12 cellular contexts compared by ENCODE assay signal in the genomic region with DNA sequence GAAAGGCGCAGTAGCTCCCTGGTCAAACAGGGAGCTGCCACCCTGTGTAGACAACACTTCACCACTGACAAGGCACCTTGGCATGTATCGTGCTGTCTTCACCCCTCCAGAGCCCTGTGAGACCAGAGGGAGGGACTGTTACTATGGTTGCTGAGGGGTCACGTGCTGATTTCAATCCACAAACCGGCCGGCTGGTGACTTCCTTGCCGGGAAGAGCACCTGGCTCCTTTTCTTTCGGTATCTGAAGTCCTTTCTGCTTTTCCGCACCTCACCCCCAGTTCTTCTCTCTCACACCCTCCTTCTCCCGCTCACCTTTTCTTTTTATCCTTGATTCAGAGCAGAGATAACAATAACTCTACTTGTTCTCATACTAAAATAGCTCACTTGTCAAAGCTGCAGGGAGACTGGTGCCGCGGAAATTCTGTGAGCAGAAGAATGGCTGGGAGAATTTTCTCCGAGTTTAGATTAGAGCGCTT.
DNase-seq lines count a peak whose midpoint lies in the region; ATAC-seq, FAIRE-seq and TF ChIP-seq lines count a peak whose summit lies in the region.
"Had no signal": no experiment of that assay in that cellular context is flagged by ENCODE, and none has a peak within 500 bp of the region (broad histone marks: within the 10 kb centered on the region; RNA-seq: fewer than 3 reads in every experiment).

No MANE protein-coding gene starts in this region.

- peak overlapping the region; percentile 27 for H3K4me3 Mint-ChIP-seq in astrocyte (ENCODE audit: unreplicated experiment)
- no peak overlapping the region for H3K4me3 Mint-ChIP-seq in activated T-cell treated with anti-CD3 and anti-CD28 coated beads, Interleukin-2, amount 50 U/mL, for 24 hours
- H3K4me3 Mint-ChIP-seq: activated naive CD8-positive, alpha-beta T cell had no signal

- H4K20me1 ChIP-seq in astrocyte (ENCODE audit: insufficient read depth, low read length) = no peaks in the 10 kb centered on the region

- 63% methylated on average over 13 of the region's 13 CpGs for WGBS in right cardiac atrium

- no peak for FAIRE-seq in astrocyte (lab: Jason Lieb, UNC)
- FAIRE-seq: TTC549 had no signal

- H3K9me3 ChIP-seq in astrocyte (ENCODE audit: insufficient read depth, low read depth, low read length) = no peaks in the 10 kb centered on the region
- no peaks in the 10 kb centered on the region for H3K9me3 ChIP-seq in right cardiac atrium (ENCODE audit: control insufficient read depth, low read length)
- H3K9me3 ChIP-seq in mucosa of stomach (ENCODE audit: control insufficient read depth, low read length) = no peaks in the 10 kb centered on the region

- H3K27ac Mint-ChIP-seq in astrocyte (ENCODE audit: unreplicated experiment) = no peak overlapping the region
- H3K27ac Mint-ChIP-seq in activated T-cell treated with anti-CD3 and anti-CD28 coated beads, Interleukin-2, amount 50 U/mL, for 24 hours = no peak overlapping the region
- H3K27ac Mint-ChIP-seq: activated naive CD8-positive, alpha-beta T cell had no signal

- DNase-seq in ELF-1 (ENCODE audit: low read depth, low spot score) = peak; percentile 71
- no peak for DNase-seq in astrocyte (ENCODE audit: low read depth)
- peak; percentile 24 to 61 (median 53) for DNase-seq in right cardiac atrium
- DNase-seq in cerebellum (ENCODE audit: low spot score) = no peak
- DNase-seq in germinal center (ENCODE audit: low spot score) = no peak
- DNase-seq in activated T-cell treated with anti-CD3 and anti-CD28 coated beads, Interleukin-2, amount 50 U/mL, for 24 hours = no peak
- no peak for DNase-seq in activated CD4-positive, alpha-beta T cell treated with anti-CD3 and anti-CD28 coated beads for 48 hours
- DNase-seq: cortex of kidney had no signal

- H3K27me3 ChIP-seq in astrocyte (ENCODE audit: insufficient read depth, low read length) = peaks cover 5% of the 10 kb centered on the region
- H3K27me3 ChIP-seq in right cardiac atrium (ENCODE audit: control insufficient read depth, insufficient read depth) = no peaks in the 10 kb centered on the region
- H3K27me3 ChIP-seq in mucosa of stomach (ENCODE audit: control insufficient read depth, insufficient read depth, low read length) = no peaks in the 10 kb centered on the region

- H2AFZ ChIP-seq in astrocyte (ENCODE audit: low read depth, low read length) = no peak overlapping the region

- peaks cover 7% of the 10 kb centered on the region for H3K4me1 Mint-ChIP-seq in astrocyte (ENCODE audit: low read depth, unreplicated experiment)
- peaks cover 5% of the 10 kb centered on the region for H3K4me1 Mint-ChIP-seq in activated T-cell treated with anti-CD3 and anti-CD28 coated beads, Interleukin-2, amount 50 U/mL, for 24 hours (ENCODE audit: low read depth)

- no peaks in the 10 kb centered on the region for H3K36me3 ChIP-seq in astrocyte (ENCODE audit: insufficient read depth, low read length)
- no peaks in the 10 kb centered on the region for H3K36me3 ChIP-seq in mucosa of stomach (ENCODE audit: control insufficient read depth, insufficient read depth, low read length)

- H3K36me3 Mint-ChIP-seq in astrocyte (ENCODE audit: low read depth, unreplicated experiment) = no peaks in the 10 kb centered on the region
- no peaks in the 10 kb centered on the region for H3K36me3 Mint-ChIP-seq in activated T-cell treated with anti-CD3 and anti-CD28 coated beads, Interleukin-2, amount 50 U/mL, for 24 hours (ENCODE audit: low read depth)
- H3K36me3 Mint-ChIP-seq: activated naive CD8-positive, alpha-beta T cell had no signal

- H3K4me1 ChIP-seq in astrocyte (ENCODE audit: insufficient read depth, low read length) = no peaks in the 10 kb centered on the region
- H3K4me1 ChIP-seq in right cardiac atrium (ENCODE audit: control insufficient read depth, insufficient read depth, low read length) = no peaks in the 10 kb centered on the region
- H3K4me1 ChIP-seq in mucosa of stomach (ENCODE audit: control insufficient read depth, insufficient read depth, low read length) = no peaks in the 10 kb centered on the region
- H3K4me1 ChIP-seq: parathyroid adenoma had no signal

- no peak overlapping the region for H3K27ac ChIP-seq in astrocyte (ENCODE audit: low read depth, low read length)
- peak overlapping the region; percentile 25 for H3K27ac ChIP-seq in right cardiac atrium (ENCODE audit: low read length)
- H3K27ac ChIP-seq: parathyroid adenoma had no signal

- TF ChIP-seq CTCF in astrocyte (IDR thresholded peaks at IDR 0.05; ENCODE audit: insufficient read depth, low read depth, low read length) = no peak

- H3K4me2 ChIP-seq in astrocyte (ENCODE audit: low read length) = no peak overlapping the region

- intact Hi-C loops in right cardiac atrium (cut with DNase I) = loop anchor here in 3 of 4 donors (5.0 to 10.0 kb wide), 3 partner anchors 324 to 604 kb away; a partner anchor contains a TSS

- H3K79me2 ChIP-seq in astrocyte (ENCODE audit: insufficient read depth, low read length) = no peaks in the 10 kb centered on the region
- H3K79me2 ChIP-seq: parathyroid adenoma had no signal

- ATAC-seq in right cardiac atrium = peak; percentile 91 to 93

- no peak overlapping the region for H3K4me3 ChIP-seq in astrocyte (ENCODE audit: insufficient read depth, low read depth, low read length)
- H3K4me3 ChIP-seq in right cardiac atrium (ENCODE audit: low read length) = peak overlapping the region; percentile 21
- H3K4me3 ChIP-seq in mucosa of stomach (ENCODE audit: low read length) = peak overlapping the region; percentile 11

- H3K9me3 Mint-ChIP-seq in astrocyte (ENCODE audit: unreplicated experiment) = peaks cover 5% of the 10 kb centered on the region
- no peaks in the 10 kb centered on the region for H3K9me3 Mint-ChIP-seq in activated T-cell treated with anti-CD3 and anti-CD28 coated beads, Interleukin-2, amount 50 U/mL, for 24 hours

- peaks cover 42% of the 10 kb centered on the region for H3K27me3 Mint-ChIP-seq in astrocyte (ENCODE audit: low read depth, unreplicated experiment)
- peaks cover 18% of the 10 kb centered on the region for H3K27me3 Mint-ChIP-seq in activated T-cell treated with anti-CD3 and anti-CD28 coated beads, Interleukin-2, amount 50 U/mL, for 24 hours

- H3K9ac ChIP-seq in astrocyte (ENCODE audit: low read length) (no peak overlapping the region), mucosa of stomach (ENCODE audit: low read length) (peak overlapping the region; percentile 36)
- H3K9ac ChIP-seq: parathyroid adenoma had no signal

Comparison
In these comparisons a context has a peak if more than half of its experiments do, and no peak if none do; other contexts are left out.
1. DNase-seq: peak in ELF-1 (single experiment) and right cardiac atrium (3 of 3); none in astrocyte (single experiment), cerebellum (single experiment), germinal center (single experiment), activated T-cell treated with anti-CD3 and anti-CD28 coated beads, Interleukin-2, amount 50 U/mL, for 24 hours (single experiment) and activated CD4-positive, alpha-beta T cell treated with anti-CD3 and anti-CD28 coated beads for 48 hours (single experiment).